11 cellular contexts compared by ENCODE assay signal in genomic region chr5:135433626-135434426, GRCh38. TPM values are rescaled to one million over a fixed set of nuclear protein-coding genes. Genes with fewer than 3 reads are reported as not detected.
DNase-seq lines count a peak whose midpoint lies in the region; ATAC-seq and TF ChIP-seq lines count a peak whose summit lies in the region.
"Had no signal": no experiment of that assay in that cellular context is flagged by ENCODE, and none has a peak within 500 bp of the region (broad histone marks: within the 10 kb centered on the region; RNA-seq: fewer than 3 reads in every experiment).

No MANE protein-coding gene starts in this region.

- H3K27ac Mint-ChIP-seq in stimulated activated memory B cell treated with anti-CD40 and anti-IgM and Interleukin-4, amounts not matched to agents 10 μg/mL and 1 μg/mL and 100 μg/mL, for 72 hours = no peak overlapping the region

- intact Hi-C loops in lower lobe of right lung (cut with DNase I) = no loop called here

- no peak for TF ChIP-seq CTCF in lower lobe of right lung (IDR thresholded peaks at IDR 0.05)

- H3K4me1 ChIP-seq in lower lobe of right lung = peaks cover 27% of the 10 kb centered on the region

- in situ Hi-C loops in KBM-7 (cut with MboI; ENCODE audit: low pct_unique_long_range_greater_than_20kb, low sequenced_read_pairs) = no loop called here

- peaks cover 20% of the 10 kb centered on the region for H3K4me1 Mint-ChIP-seq in stimulated activated memory B cell treated with anti-CD40 and anti-IgM and Interleukin-4, amounts not matched to agents 10 μg/mL and 1 μg/mL and 100 μg/mL, for 72 hours

- peak; percentile 50 to 65 for ATAC-seq in lower lobe of right lung
- no peak for ATAC-seq in stimulated activated memory B cell treated with anti-CD40 and anti-IgM and Interleukin-4, amounts not matched to agents 10 μg/mL and 1 μg/mL and 100 μg/mL, for 72 hours

- H3K36me3 Mint-ChIP-seq in stimulated activated memory B cell treated with anti-CD40 and anti-IgM and Interleukin-4, amounts not matched to agents 10 μg/mL and 1 μg/mL and 100 μg/mL, for 72 hours = no peaks in the 10 kb centered on the region

- no peaks in the 10 kb centered on the region for H3K9me3 ChIP-seq in lower lobe of right lung

- no peak overlapping the region for H3K4me3 ChIP-seq in lower lobe of right lung

- H3K4me3 Mint-ChIP-seq in stimulated activated memory B cell treated with anti-CD40 and anti-IgM and Interleukin-4, amounts not matched to agents 10 μg/mL and 1 μg/mL and 100 μg/mL, for 72 hours = no peak overlapping the region

- peaks cover 17% of the 10 kb centered on the region for H3K27me3 ChIP-seq in lower lobe of right lung (ENCODE audit: low read depth)

- peaks cover 51% of the 10 kb centered on the region for H3K27me3 Mint-ChIP-seq in stimulated activated memory B cell treated with anti-CD40 and anti-IgM and Interleukin-4, amounts not matched to agents 10 μg/mL and 1 μg/mL and 100 μg/mL, for 72 hours

- peak overlapping the region; percentile 55 for H3K27ac ChIP-seq in lower lobe of right lung

- DNase-seq in AG20443 (ENCODE audit: low spot score) (peak; percentile 10), KBM-7 (peak; percentile 43), cerebellum (ENCODE audit: low spot score) (peak; percentile 83), lower lobe of right lung (no peak), epidermal melanocyte (ENCODE audit: insufficient read length, low spot score) (no peak), NCI-H526 (lab: John Stamatoyannopoulos, UW) (no peak), activated gamma-delta T cell (lab: John Stamatoyannopoulos, UW) (no peak)
- DNase-seq: activated CD8-positive, alpha-beta memory T cell treated with anti-CD3 and anti-CD28 coated beads, Interleukin-2, amount 50 U/mL, for 48 hours; stimulated activated naive CD4-positive, alpha-beta T cell treated with Interleukin-2 at 50 U/mL for 16 hours had no signal

- H3K9me3 Mint-ChIP-seq in stimulated activated memory B cell treated with anti-CD40 and anti-IgM and Interleukin-4, amounts not matched to agents 10 μg/mL and 1 μg/mL and 100 μg/mL, for 72 hours = peaks cover 3% of the 10 kb centered on the region

- H3K36me3 ChIP-seq in lower lobe of right lung = no peaks in the 10 kb centered on the region

RNA-seq across cellular contexts. Expression of gene DCANP1, which starts 13.3 kb away (rescaled TPM):
- total RNA-seq in cerebellum (not detected), lower lobe of right lung (not detected)
- total RNA-seq: bronchial epithelial cell had no signal

RNA-seq across cellular contexts. Expression of gene TIFAB, which starts 18.3 kb away (rescaled TPM):
- total RNA-seq in cerebellum = not detected
- total RNA-seq in lower lobe of right lung = 0.30 TPM
- total RNA-seq: bronchial epithelial cell had no signal

RNA-seq across cellular contexts. Expression of gene MACROH2A1, which starts 34.8 kb away (rescaled TPM):
- total RNA-seq in cerebellum = 142 TPM
- 258 TPM for total RNA-seq in lower lobe of right lung

Comparison
In these comparisons a context has a peak if more than half of its experiments do, and no peak if none do; other contexts are left out.
1. DNase-seq: peak in AG20443 (single experiment), KBM-7 (single experiment) and cerebellum (single experiment); none in lower lobe of right lung (single experiment), epidermal melanocyte (single experiment), NCI-H526 (0 of 2) and activated gamma-delta T cell (single experiment).